In the genomic region with DNA sequence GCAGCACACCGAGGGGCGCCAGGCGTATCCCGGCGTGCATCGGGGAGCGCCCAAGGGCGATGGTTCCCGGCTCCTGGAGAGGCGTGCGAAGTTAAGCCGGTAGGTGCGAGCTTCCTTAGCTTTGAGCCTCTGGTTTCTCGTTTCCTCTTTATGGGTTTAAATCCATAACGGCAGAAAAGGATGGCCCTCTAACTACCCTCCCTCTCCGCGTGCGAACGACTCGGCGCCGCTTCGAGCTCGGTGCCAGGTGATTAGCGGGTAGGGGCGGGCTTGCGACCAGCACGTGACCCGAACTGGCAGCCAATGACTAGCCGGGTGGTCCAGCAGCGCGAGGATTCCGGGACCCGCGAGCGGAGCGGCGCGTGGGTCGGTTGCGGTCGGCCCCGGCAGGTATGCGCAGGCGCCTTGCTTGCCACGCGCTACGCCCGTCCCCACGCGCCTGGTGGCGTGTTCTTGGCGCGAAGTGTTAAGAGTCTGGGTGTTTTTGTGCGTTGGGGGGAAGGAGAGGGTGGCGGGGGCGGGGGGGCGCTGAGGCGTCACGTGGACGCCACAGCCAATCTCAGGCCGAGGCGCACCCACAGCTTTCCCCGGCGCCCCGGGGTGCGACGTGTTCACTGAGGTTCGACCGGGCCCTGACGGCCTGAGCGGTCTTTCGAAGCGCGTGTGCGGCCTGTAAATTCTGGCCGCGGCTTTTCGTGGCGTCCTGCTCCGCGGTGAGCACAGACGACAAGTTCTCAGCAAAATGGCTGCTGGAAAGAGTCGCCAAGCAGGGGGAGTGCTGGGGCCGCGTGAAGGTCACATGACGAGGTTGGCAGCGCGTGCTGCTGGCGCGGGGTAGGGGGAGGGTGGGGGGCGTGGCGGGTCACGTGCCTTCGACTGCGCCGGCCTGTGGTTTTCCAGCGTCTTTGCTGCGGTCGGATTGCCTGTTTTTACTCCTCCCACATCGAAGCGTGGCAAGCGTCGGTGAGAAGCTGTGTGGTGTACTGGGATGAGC, we compare ENCODE assay signal across 1 cellular context.
TF ChIP-seq lines count a peak whose summit lies in the region.

No MANE protein-coding gene starts in this region.

TF ChIP-seq in HEK293, 187 proteins besides CTCF, POLR2A, EP300 and RAD21 (continued from another document and continues in another):
- TF ChIP-seq ZNF148 (tag by site-specific recombination; IDR thresholded peaks at IDR 0.05; ENCODE audit: borderline replicate concordance) (no peak), SCRT1 (tag by site-specific recombination; IDR thresholded peaks at IDR 0.05; ENCODE audit: borderline replicate concordance) (no peak), SP3 (tag by site-specific recombination; IDR thresholded peaks at IDR 0.05) (peak; percentile 70), ZNF610 (tag by site-specific recombination; IDR thresholded peaks at IDR 0.05; ENCODE audit: borderline replicate concordance) (peak; percentile 78), ZBTB8A (tag by site-specific recombination; IDR thresholded peaks at IDR 0.05) (peak; percentile 97), ZNF221 (tag by site-specific recombination; IDR thresholded peaks at IDR 0.05; ENCODE audit: borderline replicate concordance) (no peak), ZNF837 (tag by site-specific recombination; IDR thresholded peaks at IDR 0.05) (no peak), OVOL3 (tag by site-specific recombination; IDR thresholded peaks at IDR 0.05) (peak; percentile 53; the same call in 1 of the 2 replicates), AEBP2 (tag by site-specific recombination; IDR thresholded peaks at IDR 0.05; ENCODE audit: borderline replicate concordance) (0 out of 2 replicates have a peak, but pooled peaks have one; percentile 6), TSHZ1 (tag by site-specific recombination; IDR thresholded peaks at IDR 0.05; ENCODE audit: borderline replicate concordance) (no peak), ZNF768 (tag by site-specific recombination; IDR thresholded peaks at IDR 0.05) (no peak), ZNF184 (tag by site-specific recombination; IDR thresholded peaks at IDR 0.05) (no peak), GLIS2 (tag by site-specific recombination; IDR thresholded peaks at IDR 0.05) (peak; percentile 76; the same call in 1 of the 2 replicates), HOXD13 (CRISPR knock-in tag; IDR thresholded peaks at IDR 0.05; ENCODE audit: borderline replicate concordance) (peak; percentile 74; the same call in 1 of the 2 replicates), TCF7L2 (IDR thresholded peaks at IDR 0.05; ENCODE audit: borderline replicate concordance, low read depth, low read length) (no peak), ZEB2 (tag by site-specific recombination; IDR thresholded peaks at IDR 0.05) (peak; percentile 94), ZBTB1 (tag by site-specific recombination; IDR thresholded peaks at IDR 0.05) (no peak), ZNF266 (tag by site-specific recombination; IDR thresholded peaks at IDR 0.05; ENCODE audit: low read depth) (no peak), KLF9 (tag by site-specific recombination; IDR thresholded peaks at IDR 0.05; ENCODE audit: low read depth) (peak; percentile 95), BCL11A (tag by site-specific recombination; IDR thresholded peaks at IDR 0.05; ENCODE audit: low read depth) (0 out of 2 replicates have a peak, but pooled peaks have one; percentile 19), ZNF341 (tag by site-specific recombination; IDR thresholded peaks at IDR 0.05; ENCODE audit: low read depth) (peak; percentile 17; the same call in 1 of the 2 replicates), ZNF2 (tag by site-specific recombination; IDR thresholded peaks at IDR 0.05) (peak; percentile 8; the same call in 1 of the 2 replicates), ZNF660 (tag by site-specific recombination; IDR thresholded peaks at IDR 0.05) (peak; percentile 33; the same call in 1 of the 2 replicates), SETDB1 (IDR thresholded peaks at IDR 0.05; ENCODE audit: insufficient read length, low read length) (peak; percentile 70), ZNF391 (tag by site-specific recombination; IDR thresholded peaks at IDR 0.05; ENCODE audit: borderline replicate concordance, low read depth) (peak; percentile 40; the same call in 1 of the 2 replicates), ZXDB (tag by site-specific recombination; IDR thresholded peaks at IDR 0.05) (peak; percentile 78), ZNF501 (tag by site-specific recombination; IDR thresholded peaks at IDR 0.05) (no peak), REPIN1 (tag by site-specific recombination; IDR thresholded peaks at IDR 0.05; ENCODE audit: low read depth) (no peak), ZNF777 (tag by site-specific recombination; IDR thresholded peaks at IDR 0.05; ENCODE audit: borderline replicate concordance) (peak; percentile 74; the same call in 1 of the 2 replicates), ZNF785 (tag by site-specific recombination; IDR thresholded peaks at IDR 0.05) (no peak), ZNF335 (tag by site-specific recombination; conservative IDR thresholded peaks at IDR 0.05) (peak; percentile 87), KLF7 (tag by site-specific recombination; IDR thresholded peaks at IDR 0.05; ENCODE audit: borderline replicate concordance) (peak; percentile 38; the same call in 1 of the 2 replicates), ZNF292 (tag by site-specific recombination; IDR thresholded peaks at IDR 0.05; ENCODE audit: borderline replicate concordance, low read depth) (no peak), KLF1 (tag by site-specific recombination; IDR thresholded peaks at IDR 0.05) (peak; percentile 51), ZNF112 (tag by site-specific recombination; IDR thresholded peaks at IDR 0.05) (no peak), ZNF530 (tag by site-specific recombination; IDR thresholded peaks at IDR 0.05; ENCODE audit: low read depth) (no peak), PATZ1 (tag by site-specific recombination; IDR thresholded peaks at IDR 0.05) (peak; percentile 93), ZNF670 (tag by site-specific recombination; IDR thresholded peaks at IDR 0.05; ENCODE audit: low read depth) (no peak), ZBTB7A (tag by site-specific recombination; IDR thresholded peaks at IDR 0.05; ENCODE audit: low read depth) (peak; percentile 20; the same call in 1 of the 2 replicates), YY1 (tag by site-specific recombination; IDR thresholded peaks at IDR 0.05) (peak; percentile 74)
- TF ChIP-seq, protein P1, sequence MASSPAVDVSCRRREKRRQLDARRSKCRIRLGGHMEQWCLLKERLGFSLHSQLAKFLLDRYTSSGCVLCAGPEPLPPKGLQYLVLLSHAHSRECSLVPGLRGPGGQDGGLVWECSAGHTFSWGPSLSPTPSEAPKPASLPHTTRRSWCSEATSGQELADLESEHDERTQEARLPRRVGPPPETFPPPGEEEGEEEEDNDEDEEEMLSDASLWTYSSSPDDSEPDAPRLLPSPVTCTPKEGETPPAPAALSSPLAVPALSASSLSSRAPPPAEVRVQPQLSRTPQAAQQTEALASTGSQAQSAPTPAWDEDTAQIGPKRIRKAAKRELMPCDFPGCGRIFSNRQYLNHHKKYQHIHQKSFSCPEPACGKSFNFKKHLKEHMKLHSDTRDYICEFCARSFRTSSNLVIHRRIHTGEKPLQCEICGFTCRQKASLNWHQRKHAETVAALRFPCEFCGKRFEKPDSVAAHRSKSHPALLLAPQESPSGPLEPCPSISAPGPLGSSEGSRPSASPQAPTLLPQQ (tag by site-specific recombination; IDR thresholded peaks at IDR 0.05), result peak; percentile 77
- TF ChIP-seq, protein P2, sequence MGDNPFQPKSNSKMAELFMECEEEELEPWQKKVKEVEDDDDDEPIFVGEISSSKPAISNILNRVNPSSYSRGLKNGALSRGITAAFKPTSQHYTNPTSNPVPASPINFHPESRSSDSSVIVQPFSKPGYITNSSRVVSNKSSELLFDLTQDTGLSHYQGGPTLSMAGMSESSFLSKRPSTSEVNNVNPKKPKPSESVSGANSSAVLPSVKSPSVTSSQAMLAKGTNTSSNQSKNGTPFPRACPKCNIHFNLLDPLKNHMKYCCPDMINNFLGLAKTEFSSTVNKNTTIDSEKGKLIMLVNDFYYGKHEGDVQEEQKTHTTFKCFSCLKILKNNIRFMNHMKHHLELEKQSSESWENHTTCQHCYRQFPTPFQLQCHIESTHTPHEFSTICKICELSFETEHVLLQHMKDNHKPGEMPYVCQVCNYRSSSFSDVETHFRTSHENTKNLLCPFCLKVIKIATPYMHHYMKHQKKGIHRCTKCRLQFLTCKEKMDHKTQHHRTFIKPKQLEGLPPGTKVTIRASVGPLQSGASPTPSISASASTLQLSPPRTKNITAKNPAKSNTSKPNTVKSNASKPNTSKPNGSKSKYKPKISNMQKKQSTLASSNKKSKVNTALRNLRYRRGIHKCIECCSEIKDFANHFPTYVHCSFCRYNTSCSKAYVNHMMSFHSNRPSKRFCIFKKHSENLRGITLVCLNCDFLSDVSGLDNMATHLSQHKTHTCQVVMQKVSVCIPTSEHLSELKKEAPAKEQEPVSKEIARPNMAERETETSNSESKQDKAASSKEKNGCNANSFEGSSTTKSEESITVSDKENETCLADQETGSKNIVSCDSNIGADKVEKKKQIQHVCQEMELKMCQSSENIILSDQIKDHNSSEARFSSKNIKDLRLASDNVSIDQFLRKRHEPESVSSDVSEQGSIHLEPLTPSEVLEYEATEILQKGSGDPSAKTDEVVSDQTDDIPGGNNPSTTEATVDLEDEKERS (tag by site-specific recombination; IDR thresholded peaks at IDR 0.05), result no peak
- TF ChIP-seq, protein P3, sequence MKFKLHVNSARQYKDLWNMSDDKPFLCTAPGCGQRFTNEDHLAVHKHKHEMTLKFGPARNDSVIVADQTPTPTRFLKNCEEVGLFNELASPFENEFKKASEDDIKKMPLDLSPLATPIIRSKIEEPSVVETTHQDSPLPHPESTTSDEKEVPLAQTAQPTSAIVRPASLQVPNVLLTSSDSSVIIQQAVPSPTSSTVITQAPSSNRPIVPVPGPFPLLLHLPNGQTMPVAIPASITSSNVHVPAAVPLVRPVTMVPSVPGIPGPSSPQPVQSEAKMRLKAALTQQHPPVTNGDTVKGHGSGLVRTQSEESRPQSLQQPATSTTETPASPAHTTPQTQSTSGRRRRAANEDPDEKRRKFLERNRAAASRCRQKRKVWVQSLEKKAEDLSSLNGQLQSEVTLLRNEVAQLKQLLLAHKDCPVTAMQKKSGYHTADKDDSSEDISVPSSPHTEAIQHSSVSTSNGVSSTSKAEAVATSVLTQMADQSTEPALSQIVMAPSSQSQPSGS (tag by site-specific recombination; IDR thresholded peaks at IDR 0.05; ENCODE audit: low read depth), result no peak
